Comparison of ENCODE assay signal across 20 cellular contexts in genomic region chr2:179224361-179224760, GRCh38. TPM values are rescaled to one million over a fixed set of nuclear protein-coding genes. Genes with fewer than 3 reads are reported as not detected.
DNase-seq lines count a peak whose midpoint lies in the region; ATAC-seq and TF ChIP-seq lines count a peak whose summit lies in the region.
"Had no signal": no experiment of that assay in that cellular context is flagged by ENCODE, and none has a peak within 500 bp of the region (broad histone marks: within the 10 kb centered on the region; RNA-seq: fewer than 3 reads in every experiment).

No MANE protein-coding gene starts in this region.

- H3K27ac Mint-ChIP-seq in endodermal cell, result peak overlapping the region; percentile 72
- peak overlapping the region; percentile 21 for H3K27ac Mint-ChIP-seq in mesothelial cell of epicardium
- H3K27ac Mint-ChIP-seq: GM23338 had no signal

- H3K36me3 Mint-ChIP-seq in endodermal cell (ENCODE audit: low read depth), result peaks cover 2% of the 10 kb centered on the region
- peaks cover 2% of the 10 kb centered on the region for H3K36me3 Mint-ChIP-seq in mesothelial cell of epicardium

- intact Hi-C loops in right cardiac atrium (cut with DNase I) (loop anchor here in 1 of 4 donors (10.0 kb wide), 2 partner anchors 120 to 540 kb away; no protein-coding TSS in a partner anchor), left ventricle myocardium superior (cut with micrococcal nuclease) (no loop called here)

- 54% methylated on average over 2 of the region's 2 CpGs for WGBS in right cardiac atrium
- 63% methylated on average over 1 of the region's 2 CpGs; no CpG with 5 or more reads in 1 of the 2 experiments for WGBS in endodermal cell (ENCODE audit: insufficient coverage in 1 of 2, insufficient read length in 1 of 2), 2 experiments

- DNase-seq in right cardiac atrium (peak in 2 of 3 donors; percentile 20 to 52), left ventricle myocardium superior (no peak), endodermal cell (no peak), mesothelial cell of epicardium (ENCODE audit: low spot score in 2 of 2, unreplicated experiment in 2 of 2) (no peak), C1 segment of cervical spinal cord (lab: John Stamatoyannopoulos, UW) (no peak), RKO (ENCODE audit: low spot score) (no peak), islet precursor cell (no peak)
- DNase-seq: 8988T, Karpas-422, NCI-H1694 treated with DMSO at 0.1 percent for 48 hours, NCI-H2081 treated with DMSO at 0.1 percent for 48 hours, NCI-H2171 treated with DMSO at 0.1 percent for 48 hours, NCI-H524 treated with DMSO at 0.1 percent for 48 hours, NCI-H82, Peyer's patch had no signal

- H3K4me3 ChIP-seq in right cardiac atrium (ENCODE audit: low read length) (no peak overlapping the region), endodermal cell (ENCODE audit: low read length) (peak overlapping the region; percentile 12)
- H3K4me3 ChIP-seq: GM23338, Peyer's patch had no signal

- peak overlapping the region; percentile 22 for H3K4me3 Mint-ChIP-seq in endodermal cell
- H3K4me3 Mint-ChIP-seq in mesothelial cell of epicardium, result no peak overlapping the region
- H3K4me3 Mint-ChIP-seq: GM23338, IgD-negative memory B cell had no signal

- TF ChIP-seq CTCF in endodermal cell (conservative IDR thresholded peaks at IDR 0.05) (no peak), mesothelial cell of epicardium (IDR thresholded peaks at IDR 0.05; ENCODE audit: unreplicated experiment) (no peak)

- no peak overlapping the region for H3K9ac ChIP-seq in endodermal cell (ENCODE audit: extremely low read depth, low read length, poor library complexity, severe bottlenecking)

- H3K4me1 ChIP-seq in right cardiac atrium (ENCODE audit: control insufficient read depth, insufficient read depth, low read length), result peaks cover 8% of the 10 kb centered on the region
- peaks cover 9% of the 10 kb centered on the region for H3K4me1 ChIP-seq in endodermal cell (ENCODE audit: control insufficient read depth, insufficient read depth, low read length)

- ATAC-seq in right cardiac atrium (no peak), left ventricle myocardium superior (no peak)
- ATAC-seq: GM23338, HCT116, Right ventricle myocardium inferior had no signal

- no peaks in the 10 kb centered on the region for H3K36me3 ChIP-seq in endodermal cell (ENCODE audit: control insufficient read depth, insufficient read depth, low read length)
- H3K36me3 ChIP-seq: Peyer's patch had no signal

- H3K27ac ChIP-seq in right cardiac atrium (ENCODE audit: low read length), result no peak overlapping the region
- peak overlapping the region; percentile 58 for H3K27ac ChIP-seq in endodermal cell (ENCODE audit: low read depth, low read length)
- H3K27ac ChIP-seq: C4-2B, Peyer's patch had no signal

- no peaks in the 10 kb centered on the region for H3K27me3 Mint-ChIP-seq in endodermal cell (ENCODE audit: insufficient read depth)
- H3K27me3 Mint-ChIP-seq in mesothelial cell of epicardium (ENCODE audit: low read depth), result no peaks in the 10 kb centered on the region
- H3K27me3 Mint-ChIP-seq: IgD-negative memory B cell had no signal

- H3K9me3 ChIP-seq in right cardiac atrium (ENCODE audit: control insufficient read depth, low read length), result no peaks in the 10 kb centered on the region
- H3K9me3 ChIP-seq in endodermal cell (ENCODE audit: control insufficient read depth, low read length), result no peaks in the 10 kb centered on the region
- H3K9me3 ChIP-seq: Peyer's patch had no signal

- peaks cover 46% of the 10 kb centered on the region for H3K4me1 Mint-ChIP-seq in endodermal cell
- H3K4me1 Mint-ChIP-seq in mesothelial cell of epicardium, result peaks cover 3% of the 10 kb centered on the region

- no peaks in the 10 kb centered on the region for H3K27me3 ChIP-seq in right cardiac atrium (ENCODE audit: control insufficient read depth, insufficient read depth)
- no peaks in the 10 kb centered on the region for H3K27me3 ChIP-seq in endodermal cell (ENCODE audit: control insufficient read depth, insufficient read depth, low read length, poor library complexity, severe bottlenecking)
- H3K27me3 ChIP-seq: Peyer's patch had no signal

- H3K9me3 Mint-ChIP-seq in endodermal cell (no peaks in the 10 kb centered on the region), mesothelial cell of epicardium (no peaks in the 10 kb centered on the region)
- H3K9me3 Mint-ChIP-seq: GM23338, IgD-negative memory B cell had no signal

RNA-seq across cellular contexts. Expression of gene SESTD1, which starts 40.3 kb away (rescaled TPM):
- 10 to 100 TPM; 41.9 to 66.7 (median 54.5) TPM for total RNA-seq in right cardiac atrium
- 8.4 TPM for polyA plus RNA-seq in right cardiac atrium
- 33.7 TPM for total RNA-seq in left ventricle myocardium superior
- 10 to 100 TPM; 51.3 to 75.4 TPM for total RNA-seq in endodermal cell
- 63.4 TPM for polyA plus RNA-seq in endodermal cell (2013, experiment 1 of 2)
- polyA plus RNA-seq in endodermal cell (2013, experiment 2 of 2), result 59.7 TPM
- 55.8 to 59.7 TPM (median 56.9 TPM) in 3 replicates for total RNA-seq in mesothelial cell of epicardium

Comparison
In these comparisons a context has a peak if more than half of its experiments do, and no peak if none do; other contexts are left out.
1. DNase-seq: peak in right cardiac atrium (2 of 3); none in left ventricle myocardium superior (single experiment), endodermal cell (single experiment), mesothelial cell of epicardium (0 of 2), C1 segment of cervical spinal cord (0 of 14), RKO (single experiment) and islet precursor cell (single experiment).